Comparison of ENCODE assay signal across 29 cellular contexts in genomic region chr3:101888653-101889052, GRCh38. TPM values are rescaled to one million over a fixed set of nuclear protein-coding genes. Genes with fewer than 3 reads are reported as not detected.
DNase-seq lines count a peak whose midpoint lies in the region; ATAC-seq, FAIRE-seq and TF ChIP-seq lines count a peak whose summit lies in the region.
"Had no signal": no experiment of that assay in that cellular context is flagged by ENCODE, and none has a peak within 500 bp of the region (broad histone marks: within the 10 kb centered on the region; RNA-seq: fewer than 3 reads in every experiment).

No MANE protein-coding gene starts in this region.

- no peaks in the 10 kb centered on the region for H3K9me1 ChIP-seq in keratinocyte (ENCODE audit: control insufficient read depth, extremely low read depth, insufficient read depth, low read length)

- intact Hi-C loops in left ventricle myocardium superior (cut with micrococcal nuclease): no loop called here

- TF ChIP-seq CTCF in right atrium auricular region (IDR thresholded peaks at IDR 0.05): no peak
- TF ChIP-seq CTCF in keratinocyte (optimal IDR thresholded peaks at IDR 0.05 in 1 of 3, IDR thresholded peaks at IDR 0.05 in 1 of 3, conservative IDR thresholded peaks at IDR 0.05 in 1 of 3; ENCODE audit: extremely low read depth in 1 of 3, insufficient read depth in 2 of 3, low read length in 3 of 3): no peak

- ATAC-seq in left ventricle myocardium superior: peak; percentile 55
- ATAC-seq: activated T-cell treated with anti-CD3 and anti-CD28 coated beads, Interleukin-2, amount 50 U/mL, for 72 hours; gastroesophageal sphincter; stimulated activated naive CD8-positive, alpha-beta T cell treated with anti-CD3 and anti-CD28 coated beads, Interleukin-15, amount 100 ng/mL, for 72 hours had no signal

- H3K4me3 ChIP-seq in right atrium auricular region: no peak overlapping the region
- H3K4me3 ChIP-seq in keratinocyte (ENCODE audit: control insufficient read depth in 2 of 3, extremely low read depth in 1 of 3, insufficient read depth in 2 of 3, low read depth in 1 of 3, low read length in 3 of 3): no peak overlapping the region
- no peak overlapping the region for H3K4me3 ChIP-seq in rectal smooth muscle tissue (ENCODE audit: low read length)
- H3K4me3 ChIP-seq: breast epithelium, coronary artery, esophagus squamous epithelium, gastroesophageal sphincter, lung, SK-N-MC had no signal

- no peaks in the 10 kb centered on the region for H3K4me1 ChIP-seq in right atrium auricular region
- H3K4me1 ChIP-seq in keratinocyte (ENCODE audit: control insufficient read depth, extremely low read depth, insufficient read depth, low read length): peaks cover 25% of the 10 kb centered on the region
- peaks cover 7% of the 10 kb centered on the region for H3K4me1 ChIP-seq in rectal smooth muscle tissue (ENCODE audit: control insufficient read depth, insufficient read depth, low read length)
- H3K4me1 ChIP-seq: breast epithelium had no signal

- H3K9me3 ChIP-seq in right atrium auricular region (no peaks in the 10 kb centered on the region), keratinocyte (ENCODE audit: control insufficient read depth, low read depth, low read length) (no peaks in the 10 kb centered on the region)
- H3K9me3 ChIP-seq: breast epithelium, esophagus squamous epithelium, gastroesophageal sphincter had no signal

- H3K27me3 ChIP-seq in right atrium auricular region: no peaks in the 10 kb centered on the region
- H3K27me3 ChIP-seq in keratinocyte (ENCODE audit: control insufficient read depth, extremely low read depth, insufficient read depth, low read length): no peaks in the 10 kb centered on the region
- H3K27me3 ChIP-seq in rectal smooth muscle tissue (ENCODE audit: control insufficient read depth, insufficient read depth, low read length): no peaks in the 10 kb centered on the region
- H3K27me3 ChIP-seq: breast epithelium, esophagus squamous epithelium, gastroesophageal sphincter had no signal

- DNase-seq in left ventricle myocardium superior: no peak
- no peak for DNase-seq in right atrium auricular region (ENCODE audit: low spot score)
- DNase-seq in keratinocyte (ENCODE audit: low read depth, low spot score): no peak
- no peak for DNase-seq in cerebellar cortex (ENCODE audit: low spot score)
- DNase-seq in NCI-H2227 treated with DMSO at 0.1 percent for 48 hours (lab: John Stamatoyannopoulos, UW): no peak
- no peak for DNase-seq in NCI-H2196 (lab: John Stamatoyannopoulos, UW; ENCODE audit: unreplicated experiment)
- no peak for DNase-seq in activated T-cell treated with anti-CD3 and anti-CD28 coated beads, Interleukin-2, amount 50 U/mL, for 48 hours
- DNase-seq: activated CD4-positive, alpha-beta T cell treated with anti-CD3 and anti-CD28 coated beads for 4 hours; activated naive CD4-positive, alpha-beta T cell treated with anti-CD3 and anti-CD28 coated beads, Interleukin-2, amount 10 ng/mL, durations not matched to agents 7 days and 5 days; activated T-cell treated with anti-CD3 and anti-CD28 coated beads, Interleukin-2, amount 50 U/mL, for 72 hours; amniotic stem cell; DMS53; esophagus squamous epithelium; KBM-7; NCI-H524; NK-92 treated with Interleukin-12 subunit alpha and Interleukin-12 subunit beta, amount 100 ng/mL, for 24 hours; retina; stimulated activated naive CD8-positive, alpha-beta T cell treated with anti-CD3 and anti-CD28 coated beads, Interleukin-15, amount 100 ng/mL, for 72 hours; T-helper 2 cell; trophoblast cell had no signal

- FAIRE-seq in keratinocyte (lab: Jason Lieb, UNC): peak; percentile 66
- FAIRE-seq: A204.1, G401.6, islet of Langerhans had no signal

- dilution Hi-C loops in keratinocyte (cut with MboI; ENCODE audit: extremely low pct_ligation_motif_present, low sequenced_read_pairs): no loop called here

- H2AFZ ChIP-seq in keratinocyte (ENCODE audit: control insufficient read depth, low read length): peak overlapping the region; percentile 75

- no peaks in the 10 kb centered on the region for H4K20me1 ChIP-seq in keratinocyte (ENCODE audit: control insufficient read depth, extremely low read depth, insufficient read depth, low read length)

- H3K4me2 ChIP-seq in keratinocyte (ENCODE audit: control insufficient read depth, extremely low read depth, insufficient read depth, low read depth, low read length): no peak overlapping the region

- H3K27ac ChIP-seq in right atrium auricular region: no peak overlapping the region
- no peak overlapping the region for H3K27ac ChIP-seq in keratinocyte (ENCODE audit: control insufficient read depth, insufficient read depth, low read length)
- peak overlapping the region; percentile 57 for H3K27ac ChIP-seq in rectal smooth muscle tissue (ENCODE audit: low read depth, low read length)
- H3K27ac ChIP-seq: coronary artery, gastroesophageal sphincter, SK-N-MC had no signal

- H3K36me3 ChIP-seq in right atrium auricular region (no peaks in the 10 kb centered on the region), keratinocyte (ENCODE audit: control insufficient read depth in 2 of 2, extremely low read depth in 1 of 2, insufficient read depth in 2 of 2, low read length in 2 of 2) (no peaks in the 10 kb centered on the region), rectal smooth muscle tissue (ENCODE audit: control insufficient read depth, insufficient read depth, low read length) (no peaks in the 10 kb centered on the region)
- H3K36me3 ChIP-seq: breast epithelium, esophagus squamous epithelium, gastroesophageal sphincter had no signal

- H3K9ac ChIP-seq in keratinocyte (ENCODE audit: control insufficient read depth, extremely low read depth, insufficient read depth, low read length) (no peak overlapping the region), rectal smooth muscle tissue (ENCODE audit: low read length) (no peak overlapping the region)

- H3K79me2 ChIP-seq in keratinocyte (ENCODE audit: control insufficient read depth, insufficient read depth, low read length): no peaks in the 10 kb centered on the region

RNA-seq across cellular contexts. Expression of gene NFKBIZ, which starts 39.3 kb away (rescaled TPM):
- 15.9 TPM for total RNA-seq in left ventricle myocardium superior
- total RNA-seq in right atrium auricular region: 10 to 100 TPM; 26.6 to 28.7 TPM
- polyA plus RNA-seq in keratinocyte: 24.6 to 133 TPM (median 88.9 TPM) in 3 replicates
- polyA plus RNA-seq in keratinocyte (2011; ENCODE audit: low read depth): 42.2 TPM
- 20.8 and 25.5 TPM in 2 replicates for polyA plus RNA-seq in keratinocyte (2011; cell fraction: cytosol; rRNA removed)
- 190 and 207 TPM in 2 replicates for polyA plus RNA-seq in keratinocyte (2011; cell fraction: nucleus; rRNA removed)
- polyA plus RNA-seq in keratinocyte (2012; ENCODE audit: low replicate concordance): 9.0 and 40.2 TPM in 2 replicates
- 17.8 to 168 TPM (median 144 TPM) in 3 replicates for polyA minus RNA-seq in keratinocyte
- polyA minus RNA-seq in keratinocyte (2011; cell fraction: cytosol; rRNA and poly(A)+ RNA removed): 35.3 TPM
- polyA minus RNA-seq in keratinocyte (2011; cell fraction: nucleus; rRNA and poly(A)+ RNA removed): 161 and 247 TPM in 2 replicates
